Comparison of ENCODE assay signal across 21 cellular contexts in the genomic region with DNA sequence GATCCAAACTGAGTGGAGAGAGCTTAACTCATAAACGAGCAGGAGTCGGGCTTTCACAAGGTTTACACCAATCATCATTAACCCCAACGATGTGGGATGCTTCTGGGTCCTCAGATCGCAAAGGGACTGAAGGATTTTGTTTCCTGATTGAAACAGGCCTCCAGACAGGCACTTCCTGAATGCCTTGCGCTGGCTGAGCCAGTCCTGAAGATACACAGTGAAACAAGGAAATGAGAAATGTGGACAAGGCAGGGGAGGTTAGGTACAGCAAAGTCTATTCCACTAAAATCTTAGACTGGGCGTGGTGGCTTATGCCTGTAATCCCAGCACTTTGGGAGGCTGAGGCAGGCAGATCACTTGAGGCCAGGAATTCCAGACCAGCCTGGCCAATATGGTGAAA.
"Had no signal": no experiment of that assay in that cellular context is flagged by ENCODE, and none has a peak within 500 bp of the region (broad histone marks: within the 10 kb centered on the region; RNA-seq: fewer than 3 reads in every experiment).

No MANE protein-coding gene starts in this region.

- H2AFZ ChIP-seq: hepatocyte, parathyroid adenoma had no signal

- H3K9ac ChIP-seq: parathyroid adenoma had no signal

- H3K27me3 ChIP-seq: dorsolateral prefrontal cortex, foreskin keratinocyte, hepatocyte, right lobe of liver, testis, vagina had no signal

- H3K9me3 Mint-ChIP-seq: activated CD4-positive, alpha-beta T cell treated with anti-CD3 and anti-CD28 coated beads, Interleukin-2, amount 10 ng/mL, durations not matched to agents 7 days and 5 days; activated naive CD8-positive, alpha-beta T cell treated with anti-CD3 and anti-CD28 coated beads for 36 hours; central memory CD8-positive, alpha-beta T cell; immature natural killer cell; nephron; stimulated activated naive B cell treated with anti-CD40 and anti-IgM and Interleukin-4, amounts not matched to agents 10 μg/mL and 1 μg/mL and 100 μg/mL, for 72 hours; type B pancreatic cell had no signal

- ATAC-seq: activated CD4-positive, CD25-positive, alpha-beta regulatory T cell treated with anti-CD3 and anti-CD28 coated beads, Interleukin-2, amount 50 U/mL, for 24 hours; foreskin keratinocyte; right lobe of liver; stimulated activated naive B cell treated with anti-CD40 and anti-IgM and Interleukin-4, amounts not matched to agents 10 μg/mL and 1 μg/mL and 100 μg/mL, for 72 hours had no signal

- H3K79me2 ChIP-seq: hepatocyte, parathyroid adenoma had no signal

- H3K27ac ChIP-seq: foreskin keratinocyte, hepatocyte, parathyroid adenoma, right lobe of liver, skin epidermis, testis, vagina, VCaP had no signal

- H3K4me2 ChIP-seq: hepatocyte had no signal

- H3K4me3 Mint-ChIP-seq: activated CD4-positive, alpha-beta T cell treated with anti-CD3 and anti-CD28 coated beads, Interleukin-2, amount 10 ng/mL, durations not matched to agents 7 days and 5 days; activated naive CD8-positive, alpha-beta T cell treated with anti-CD3 and anti-CD28 coated beads for 36 hours; central memory CD8-positive, alpha-beta T cell; immature natural killer cell; nephron; stimulated activated naive B cell treated with anti-CD40 and anti-IgM and Interleukin-4, amounts not matched to agents 10 μg/mL and 1 μg/mL and 100 μg/mL, for 72 hours; type B pancreatic cell had no signal

- H3K27me3 Mint-ChIP-seq: activated CD4-positive, alpha-beta T cell treated with anti-CD3 and anti-CD28 coated beads, Interleukin-2, amount 10 ng/mL, durations not matched to agents 7 days and 5 days; activated naive CD8-positive, alpha-beta T cell treated with anti-CD3 and anti-CD28 coated beads for 36 hours; central memory CD8-positive, alpha-beta T cell; stimulated activated naive B cell treated with anti-CD40 and anti-IgM and Interleukin-4, amounts not matched to agents 10 μg/mL and 1 μg/mL and 100 μg/mL, for 72 hours; type B pancreatic cell had no signal

- H3K4me1 Mint-ChIP-seq: activated CD4-positive, alpha-beta T cell treated with anti-CD3 and anti-CD28 coated beads, Interleukin-2, amount 10 ng/mL, durations not matched to agents 7 days and 5 days; immature natural killer cell; stimulated activated naive B cell treated with anti-CD40 and anti-IgM and Interleukin-4, amounts not matched to agents 10 μg/mL and 1 μg/mL and 100 μg/mL, for 72 hours had no signal

- H3K4me3 ChIP-seq: dorsolateral prefrontal cortex, hepatocyte, right lobe of liver, skin epidermis, testis, vagina had no signal

- H3K9me3 ChIP-seq: right lobe of liver, testis, vagina had no signal

- H3K27ac Mint-ChIP-seq: activated CD4-positive, alpha-beta T cell treated with anti-CD3 and anti-CD28 coated beads, Interleukin-2, amount 10 ng/mL, durations not matched to agents 7 days and 5 days; activated naive CD8-positive, alpha-beta T cell treated with anti-CD3 and anti-CD28 coated beads for 36 hours; stimulated activated naive B cell treated with anti-CD40 and anti-IgM and Interleukin-4, amounts not matched to agents 10 μg/mL and 1 μg/mL and 100 μg/mL, for 72 hours; type B pancreatic cell had no signal

- H3K4me1 ChIP-seq: foreskin keratinocyte, parathyroid adenoma had no signal

- DNase-seq: activated CD4-positive, alpha-beta T cell treated with anti-CD3 and anti-CD28 coated beads, Interleukin-2, amount 10 ng/mL, durations not matched to agents 7 days and 5 days; activated naive CD8-positive, alpha-beta T cell treated with anti-CD3 and anti-CD28 coated beads for 36 hours; activated T-cell treated with anti-CD3 and anti-CD28 coated beads, Interleukin-2, amount 50 U/mL, for 1 hour; dorsolateral prefrontal cortex; foreskin keratinocyte; immature natural killer cell; kidney glomerular epithelial cell; mesenchymal stem cell; nucleus accumbens; right lobe of liver; stimulated activated naive B cell treated with anti-CD40 and anti-IgM and Interleukin-4, amounts not matched to agents 10 μg/mL and 1 μg/mL and 100 μg/mL, for 72 hours; testis had no signal
